ENCODE assay signal across 1 cellular context in genomic region chr19:15367439-15367838, GRCh38.
TF ChIP-seq lines count a peak whose summit lies in the region.

No MANE protein-coding gene starts in this region.

TF ChIP-seq in K562, 482 proteins besides CTCF, POLR2A, EP300 and RAD21:
- TF ChIP-seq TFE3 (CRISPR knock-in tag; IDR thresholded peaks at IDR 0.05) (peak; percentile 39), ZNF644 (tag; IDR thresholded peaks at IDR 0.05; ENCODE audit: low read depth) (no peak), FOSL1 (tag; conservative IDR thresholded peaks at IDR 0.05) (no peak), POLR2G (IDR thresholded peaks at IDR 0.05; ENCODE audit: low read depth, low read length) (no peak)
